Comparison of ENCODE assay signal across 1 cellular context in genomic region chr19:42349378-42350107, GRCh38.
TF ChIP-seq lines count a peak whose summit lies in the region.

No MANE protein-coding gene starts in this region.

TF ChIP-seq in K562, 482 proteins besides CTCF, POLR2A, EP300 and RAD21:
- TF ChIP-seq NR2C2 (CRISPR knock-in tag; IDR thresholded peaks at IDR 0.05), result no peak
- peak; percentile 53 for TF ChIP-seq NR2C2 (tag; IDR thresholded peaks at IDR 0.05)
- no peak for TF ChIP-seq PTTG1 (tag; IDR thresholded peaks at IDR 0.05; ENCODE audit: low read depth)
- TF ChIP-seq, protein P1, sequence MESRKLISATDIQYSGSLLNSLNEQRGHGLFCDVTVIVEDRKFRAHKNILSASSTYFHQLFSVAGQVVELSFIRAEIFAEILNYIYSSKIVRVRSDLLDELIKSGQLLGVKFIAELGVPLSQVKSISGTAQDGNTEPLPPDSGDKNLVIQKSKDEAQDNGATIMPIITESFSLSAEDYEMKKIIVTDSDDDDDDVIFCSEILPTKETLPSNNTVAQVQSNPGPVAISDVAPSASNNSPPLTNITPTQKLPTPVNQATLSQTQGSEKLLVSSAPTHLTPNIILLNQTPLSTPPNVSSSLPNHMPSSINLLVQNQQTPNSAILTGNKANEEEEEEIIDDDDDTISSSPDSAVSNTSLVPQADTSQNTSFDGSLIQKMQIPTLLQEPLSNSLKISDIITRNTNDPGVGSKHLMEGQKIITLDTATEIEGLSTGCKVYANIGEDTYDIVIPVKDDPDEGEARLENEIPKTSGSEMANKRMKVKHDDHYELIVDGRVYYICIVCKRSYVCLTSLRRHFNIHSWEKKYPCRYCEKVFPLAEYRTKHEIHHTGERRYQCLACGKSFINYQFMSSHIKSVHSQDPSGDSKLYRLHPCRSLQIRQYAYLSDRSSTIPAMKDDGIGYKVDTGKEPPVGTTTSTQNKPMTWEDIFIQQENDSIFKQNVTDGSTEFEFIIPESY (CRISPR knock-in tag; IDR thresholded peaks at IDR 0.05), result peak; percentile 92
- no peak for TF ChIP-seq HDAC1 (IDR thresholded peaks at IDR 0.05)
- TF ChIP-seq NR2C1 (IDR thresholded peaks at IDR 0.05), result peak; percentile 67
- TF ChIP-seq NR2C1 (tag; IDR thresholded peaks at IDR 0.05), result peak; percentile 78
- no peak for TF ChIP-seq ZNF253 (CRISPR knock-in tag; conservative IDR thresholded peaks at IDR 0.05)
